Comparison of ENCODE assay signal across 11 cellular contexts in genomic region chrX:135206427-135206826, GRCh38. TPM values are rescaled to one million over a fixed set of nuclear protein-coding genes. Genes with fewer than 3 reads are reported as not detected.
DNase-seq lines count a peak whose midpoint lies in the region; ATAC-seq and TF ChIP-seq lines count a peak whose summit lies in the region.
"Not testable (repeated sequence)": the region's sequence is repeated elsewhere in the genome, so short reads cannot be mapped to it uniquely, and the experiment has no call there.
"Had no signal": no experiment of that assay in that cellular context is flagged by ENCODE, and none has a peak within 500 bp of the region (broad histone marks: within the 10 kb centered on the region; RNA-seq: fewer than 3 reads in every experiment).

No MANE protein-coding gene starts in this region.

- not testable (repeated sequence) for H3K9me2 ChIP-seq in OCI-LY7 (ENCODE audit: insufficient read depth, low read length)

- not testable (repeated sequence) for BruUV-seq in OCI-LY7 (replicated peaks; lab: Mats Ljungman, UMichigan)

- H3K4me1 ChIP-seq in OCI-LY7 (ENCODE audit: insufficient read depth, low read length, poor library complexity, severe bottlenecking): not testable (repeated sequence)

- not testable (repeated sequence) for H4K20me1 ChIP-seq in OCI-LY7 (ENCODE audit: insufficient read depth, low read length)

- intact Hi-C loops in OCI-LY7 (cut with micrococcal nuclease; ENCODE audit: unreplicated experiment): not testable (repeated sequence)

- CTCF ChIA-PET in OCI-LY7 (lab: Charles Lee; ENCODE audit: unreplicated experiment); activated CD8-positive, alpha-beta T cell treated with anti-CD3 and anti-CD28 coated beads, Interleukin-2, amount 10 ng/mL, durations not matched to agents 7 days and 5 days (lab: Charles Lee): not testable (repeated sequence)

- in situ Hi-C loops in GM13977 (cut with MboI; ENCODE audit: low pct_unique_long_range_greater_than_20kb, low sequenced_read_pairs, unreplicated experiment): loop anchor here (25.0 kb wide), 2 partner anchors 94 to 244 kb away; partner anchors contain the start of gene ETDB

- not testable (repeated sequence) for H3K4me3 ChIP-seq in OCI-LY7 (ENCODE audit: low read depth, low read length, poor library complexity, severe bottlenecking); fibroblast of villous mesenchyme (ENCODE audit: low read depth, low read length)

- peaks cover 22% of the 10 kb centered on the region for H3K27me3 Mint-ChIP-seq in activated CD8-positive, alpha-beta T cell treated with anti-CD3 and anti-CD28 coated beads, Interleukin-2, amount 10 ng/mL, durations not matched to agents 7 days and 5 days (ENCODE audit: low read depth)
- not testable (repeated sequence) for H3K27me3 Mint-ChIP-seq in brain, memory B cell

- H3K36me3 Mint-ChIP-seq in activated CD8-positive, alpha-beta T cell treated with anti-CD3 and anti-CD28 coated beads, Interleukin-2, amount 10 ng/mL, durations not matched to agents 7 days and 5 days (ENCODE audit: low read depth); brain; memory B cell: not testable (repeated sequence)

- not testable (repeated sequence) for H3K36me3 ChIP-seq in OCI-LY7 (ENCODE audit: insufficient read depth, low read length)

- not testable (repeated sequence) for H3K9me3 Mint-ChIP-seq in activated CD8-positive, alpha-beta T cell treated with anti-CD3 and anti-CD28 coated beads, Interleukin-2, amount 10 ng/mL, durations not matched to agents 7 days and 5 days (ENCODE audit: insufficient read depth); brain; memory B cell

- not testable (repeated sequence) for DNase-seq in AG09319 (ENCODE audit: extremely low read depth, low read depth); GM13977 (ENCODE audit: low spot score); OCI-LY7 (ENCODE audit: low spot score); fibroblast of villous mesenchyme (ENCODE audit: low read depth)
- DNase-seq in activated CD8-positive, alpha-beta T cell treated with anti-CD3 and anti-CD28 coated beads, Interleukin-2, amount 10 ng/mL, durations not matched to agents 7 days and 5 days: peak; percentile 36
- DNase-seq in memory B cell (ENCODE audit: low spot score in 2 of 2): peak; percentile 1 to 30
- DNase-seq in stimulated activated CD4-positive, alpha-beta T cell treated with anti-CD3 and anti-CD28 coated beads, Interleukin-1b, Interleukin-23, amount 100 ng/mL, for 48 hours: peak; percentile 5

- not testable (repeated sequence) for H2AFZ ChIP-seq in OCI-LY7 (ENCODE audit: low read length)

- not testable (repeated sequence) for H3K27ac ChIP-seq in OCI-LY7 (ENCODE audit: low read depth, low read length, poor library complexity, severe bottlenecking)

- not testable (repeated sequence) for ATAC-seq in activated CD8-positive, alpha-beta T cell treated with anti-CD3 and anti-CD28 coated beads, Interleukin-2, amount 10 ng/mL, durations not matched to agents 7 days and 5 days; memory B cell (ENCODE audit: low read depth)

- not testable (repeated sequence) for H3K4me3 Mint-ChIP-seq in activated CD8-positive, alpha-beta T cell treated with anti-CD3 and anti-CD28 coated beads, Interleukin-2, amount 10 ng/mL, durations not matched to agents 7 days and 5 days; brain; memory B cell

- not testable (repeated sequence) for H3K4me1 Mint-ChIP-seq in activated CD8-positive, alpha-beta T cell treated with anti-CD3 and anti-CD28 coated beads, Interleukin-2, amount 10 ng/mL, durations not matched to agents 7 days and 5 days (ENCODE audit: low read depth); brain; memory B cell

- POLR2A ChIA-PET in OCI-LY7 (lab: Charles Lee); activated CD8-positive, alpha-beta T cell treated with anti-CD3 and anti-CD28 coated beads, Interleukin-2, amount 10 ng/mL, durations not matched to agents 7 days and 5 days (lab: Charles Lee): not testable (repeated sequence)

- not testable (repeated sequence) for H3K4me2 ChIP-seq in OCI-LY7 (ENCODE audit: low read length)

- not testable (repeated sequence) for H3K27ac Mint-ChIP-seq in activated CD8-positive, alpha-beta T cell treated with anti-CD3 and anti-CD28 coated beads, Interleukin-2, amount 10 ng/mL, durations not matched to agents 7 days and 5 days; brain; memory B cell

- not testable (repeated sequence) for H3K79me2 ChIP-seq in OCI-LY7 (ENCODE audit: insufficient read depth, low read depth, low read length)

- H3K9me3 ChIP-seq in OCI-LY7 (ENCODE audit: low read length): not testable (repeated sequence)

- peak; percentile 24 for TF ChIP-seq CTCF in AG09319 (IDR thresholded peaks at IDR 0.05; ENCODE audit: low read depth, low read length)
- TF ChIP-seq CTCF in GM13977 (IDR thresholded peaks at IDR 0.05; ENCODE audit: extremely low read depth, insufficient read depth, missing control alignments): peak; percentile 43
- peak; percentile 31; the same call in 1 of the 2 replicates for TF ChIP-seq CTCF in OCI-LY7 (conservative IDR thresholded peaks at IDR 0.05; ENCODE audit: low read length)
- TF ChIP-seq CTCF in brain (conservative IDR thresholded peaks at IDR 0.05): peak; percentile 48 to 51
- peak; percentile 36 for TF ChIP-seq CTCF in fibroblast of villous mesenchyme (IDR thresholded peaks at IDR 0.05; ENCODE audit: insufficient read depth, low read depth, low read length)

RNA-seq across cellular contexts. Expression of gene CT55, which starts 35.2 kb away (rescaled TPM):
- not detected in 2 replicates for total RNA-seq in OCI-LY7 (2014; rRNA removed; shearing (Covaris generic))
- not detected in 2 replicates for total RNA-seq in OCI-LY7 (2022)
- total RNA-seq in activated CD8-positive, alpha-beta T cell treated with anti-CD3 and anti-CD28 coated beads, Interleukin-2, amount 10 ng/mL, durations not matched to agents 7 days and 5 days: not detected
- polyA plus RNA-seq in brain (ENCODE audit: insufficient read depth, low read depth, low replicate concordance): not detected
- total RNA-seq in fibroblast of villous mesenchyme: not detected in 2 replicates
- total RNA-seq: activated T-cell treated with anti-CD3 and anti-CD28 coated beads, Interleukin-2, amount 50 U/mL, for 4 hours; cardiac septum; skeletal muscle tissue had no signal

RNA-seq across cellular contexts. Expression of gene ETDA, which starts 45.4 kb away (rescaled TPM):
- not detected in 2 replicates for total RNA-seq in OCI-LY7 (2014; rRNA removed; shearing (Covaris generic))
- total RNA-seq in OCI-LY7 (2022) (not detected in 2 replicates), fibroblast of villous mesenchyme (not detected in 2 replicates)
- total RNA-seq in activated CD8-positive, alpha-beta T cell treated with anti-CD3 and anti-CD28 coated beads, Interleukin-2, amount 10 ng/mL, durations not matched to agents 7 days and 5 days: not detected
- not detected for polyA plus RNA-seq in brain (ENCODE audit: insufficient read depth, low read depth, low replicate concordance)
- total RNA-seq: activated T-cell treated with anti-CD3 and anti-CD28 coated beads, Interleukin-2, amount 50 U/mL, for 4 hours; cardiac septum; skeletal muscle tissue had no signal
